ENCODE assay signal across 15 cellular contexts in the genomic region with DNA sequence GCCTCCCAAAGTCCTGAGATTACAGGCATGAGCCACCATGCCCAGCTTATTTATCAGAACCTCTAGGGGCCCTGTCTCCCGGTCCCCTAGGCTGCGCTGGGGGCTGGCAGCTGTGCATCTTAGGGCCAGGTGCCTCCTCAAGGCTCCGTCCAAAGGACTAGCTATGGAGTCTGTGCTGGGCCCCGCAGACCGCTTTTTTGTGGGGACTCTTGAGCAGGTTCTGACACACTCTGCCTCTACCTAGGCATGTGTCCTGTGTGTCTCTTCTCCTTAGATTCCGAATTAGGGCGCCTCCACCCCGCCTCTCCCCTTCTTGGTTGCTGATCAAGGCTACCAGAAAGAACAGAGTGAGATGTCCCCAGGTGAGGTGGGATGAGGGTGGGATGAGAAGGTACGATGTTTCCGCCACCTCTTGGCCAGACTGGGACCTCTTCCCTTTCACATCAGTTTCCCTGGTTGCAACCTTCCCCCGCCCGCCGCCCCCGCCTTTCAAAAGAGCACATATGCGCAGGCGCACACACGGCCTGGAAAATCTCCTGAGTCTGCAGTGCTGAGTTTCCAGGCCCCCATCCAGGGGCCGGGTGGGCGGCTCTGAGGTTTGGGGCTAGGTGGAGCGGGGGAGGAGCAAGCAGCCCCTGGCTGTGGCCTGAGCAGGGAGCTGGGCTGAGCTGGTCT. TPM values are rescaled to one million over a fixed set of nuclear protein-coding genes. Genes with fewer than 3 reads are reported as not detected.
DNase-seq lines count a peak whose midpoint lies in the region; ATAC-seq, FAIRE-seq and TF ChIP-seq lines count a peak whose summit lies in the region.
"Had no signal": no experiment of that assay in that cellular context is flagged by ENCODE, and none has a peak within 500 bp of the region (broad histone marks: within the 10 kb centered on the region; RNA-seq: fewer than 3 reads in every experiment).

No MANE protein-coding gene starts in this region.

- H3K27me3 ChIP-seq in GM23338 (ENCODE audit: insufficient read depth) (no peaks in the 10 kb centered on the region), K562 (ENCODE audit: control insufficient read depth in 2 of 2, insufficient read depth in 2 of 2, low read length in 2 of 2) (no peaks in the 10 kb centered on the region), small intestine (ENCODE audit: control insufficient read depth in 2 of 2, insufficient read depth in 2 of 2, low read length in 2 of 2) (no peaks in the 10 kb centered on the region)
- H3K27me3 ChIP-seq: BE2C had no signal

- H3K9ac ChIP-seq in K562 (ENCODE audit: insufficient read depth in 1 of 2, low read depth in 2 of 2, low read length in 2 of 2) = peak overlapping the region; percentile 89 to 92

- no peak overlapping the region for H3K4me3 Mint-ChIP-seq in GM23338

- H3K4me1 Mint-ChIP-seq in GM23338 = peaks cover 52% of the 10 kb centered on the region

- H3K9me3 ChIP-seq in K562 (replicated peaks; ENCODE audit: control insufficient read depth, insufficient read depth, low read depth, low read length) = no peaks in the 10 kb centered on the region
- no peaks in the 10 kb centered on the region for H3K9me3 ChIP-seq in small intestine (ENCODE audit: control insufficient read depth, low read depth)
- H3K9me3 ChIP-seq: BE2C, stomach had no signal

- no peaks in the 10 kb centered on the region for H3K9me2 ChIP-seq in GM23338 (ENCODE audit: insufficient read depth)

- no peak for TF ChIP-seq RAD21 in K562 (CRISPR knock-in tag; conservative IDR thresholded peaks at IDR 0.05 in 1 of 2, IDR thresholded peaks at IDR 0.05 in 1 of 2)

- no TSS peak for BruUV-seq in K562 (replicated peaks; lab: Mats Ljungman, UMichigan)

- H3K4me3 ChIP-seq in GM23338 (no peak overlapping the region), K562 (peak overlapping the region; percentile 45), small intestine (ENCODE audit: low read depth in 1 of 2, low read length in 2 of 2) (no peak overlapping the region)
- H3K4me3 ChIP-seq: lung, SK-N-MC, stomach had no signal

- ATAC-seq in GM23338 (peak; percentile 48), K562 (peak; percentile 12), GM21381 (IDR thresholded peaks at IDR 0.05; ENCODE audit: unreplicated experiment) (no peak), HG02840 (IDR thresholded peaks at IDR 0.05; ENCODE audit: low FRiP score, unreplicated experiment) (no peak)

- H3K27ac Mint-ChIP-seq in GM23338 = no peak overlapping the region

- H3K4me1 ChIP-seq in GM23338 (ENCODE audit: insufficient read depth) = peaks cover 11% of the 10 kb centered on the region
- H3K4me1 ChIP-seq in K562 (replicated peaks in 1 of 2; ENCODE audit: control insufficient read depth in 2 of 2, insufficient read depth in 2 of 2, low read length in 2 of 2) = peaks cover 63 to 85% of the 10 kb centered on the region in 2 experiments
- peaks cover 0 to 2% of the 10 kb centered on the region in 2 donors for H3K4me1 ChIP-seq in small intestine (ENCODE audit: control insufficient read depth in 2 of 2, insufficient read depth in 1 of 2, low read depth in 1 of 2, low read length in 1 of 2)

- no peak for TF ChIP-seq POLR2A in K562 (conservative IDR thresholded peaks at IDR 0.05)

- H3F3A ChIP-seq in GM23338 (replicated peaks; ENCODE audit: low read depth) = no peaks in the 10 kb centered on the region

- no peak overlapping the region for H3K4me2 ChIP-seq in GM23338
- H3K4me2 ChIP-seq in K562 (ENCODE audit: insufficient read depth, low read length) = peak overlapping the region; percentile 90

- H2AFZ ChIP-seq in GM23338 (peak overlapping the region; percentile 86), K562 (ENCODE audit: low read depth, low read length) (peak overlapping the region; percentile 20; the same call in 1 of the 2 replicates)

- DNase-seq in GM23338 (ENCODE audit: low spot score) (peak; percentile 43), K562 (ENCODE audit: extremely low read depth in 1 of 4, low spot score in 3 of 4) (peak; percentile 77 to 94 (median 81)), small intestine (no peak), glomerular visceral epithelial cell (ENCODE audit: extremely low spot score) (no peak)
- DNase-seq in activated CD4-positive, alpha-beta T cell treated with anti-CD3 and anti-CD28 coated beads, Interleukin-2, amount 50 U/mL, for 4 hours = peak; percentile 51 to 58
- DNase-seq in stimulated activated CD4-positive, alpha-beta T cell treated with anti-CD3 and anti-CD28 coated beads, Interleukin-4, amount 100 ng/mL, for 4 hours = peak; percentile 64 to 71
- DNase-seq: BE2C, stomach had no signal

- intact Hi-C loops in K562 (cut with micrococcal nuclease) = no loop called here

- in situ Hi-C loops in K562 (cut with MboI) = no loop called here

- H3K79me2 ChIP-seq in GM23338 (replicated peaks; ENCODE audit: insufficient read depth) = no peaks in the 10 kb centered on the region
- peaks cover 70% of the 10 kb centered on the region for H3K79me2 ChIP-seq in K562 (ENCODE audit: control insufficient read depth, insufficient read depth, low read length)

- H3K36me3 ChIP-seq in GM23338 (ENCODE audit: insufficient read depth) (no peaks in the 10 kb centered on the region), K562 (ENCODE audit: control insufficient read depth, insufficient read depth, low read length) (peaks cover 23% of the 10 kb centered on the region; the same call in 2 of the 3 replicates), small intestine (ENCODE audit: control insufficient read depth in 2 of 2, insufficient read depth in 2 of 2, low read length in 2 of 2) (no peaks in the 10 kb centered on the region)
- H3K36me3 ChIP-seq: BE2C, stomach had no signal

- H3K9me1 ChIP-seq in K562 (ENCODE audit: control insufficient read depth, insufficient read depth, low read length) = no peaks in the 10 kb centered on the region

- FAIRE-seq in K562 (lab: Jason Lieb, UNC) = no peak
- no peak for FAIRE-seq in small intestine (lab: Jason Lieb, UNC)

- POLR2A ChIA-PET in K562 (lab: Yijun Ruan, JAX) = interaction anchor here (0.6 to 1.8 kb wide), 10 partner anchors 9 to 135 kb away, joined by 3 to 8 read pairs (median 4); partner anchors contain the start of gene ARL8A

- H4K20me1 ChIP-seq in GM23338 (replicated peaks; ENCODE audit: insufficient read depth) (no peaks in the 10 kb centered on the region), K562 (replicated peaks; ENCODE audit: control insufficient read depth, insufficient read depth, low read length) (no peaks in the 10 kb centered on the region)

- H3K9me3 Mint-ChIP-seq in GM23338 = no peaks in the 10 kb centered on the region

- no peak overlapping the region for H3K27ac ChIP-seq in GM23338 (ENCODE audit: low read depth)
- peak overlapping the region; percentile 99 for H3K27ac ChIP-seq in K562 (ENCODE audit: extremely low read depth, low read depth, low read length)
- H3K27ac ChIP-seq in small intestine (ENCODE audit: low read depth in 1 of 2, low read length in 1 of 2) = no peak overlapping the region
- H3K27ac ChIP-seq: SK-N-MC had no signal

- WGBS in K562 (ENCODE audit: insufficient coverage, low coverage, missing lambda C conversion rate) = 6% methylated on average over 20 of the region's 20 CpGs
- 77 to 88% (median 80%) methylated on average over 18 to 20 of the region's 20 CpGs for WGBS in small intestine, 3 donors

- TF ChIP-seq CTCF in GM23338 (conservative IDR thresholded peaks at IDR 0.05; ENCODE audit: low read depth in 2 of 2) = no peak
- TF ChIP-seq CTCF in K562 (IDR thresholded peaks at IDR 0.05 in 2 of 3, conservative IDR thresholded peaks at IDR 0.05 in 1 of 3; ENCODE audit: insufficient read depth in 2 of 3, low read depth in 1 of 3, low read length in 3 of 3) = no peak

- peaks cover 19% of the 10 kb centered on the region for H3K27me3 Mint-ChIP-seq in GM23338 (ENCODE audit: insufficient read depth, low read depth, poor library complexity)

- TF ChIP-seq EP300 in K562 (IDR thresholded peaks at IDR 0.05; ENCODE audit: low read length) = no peak

- CTCF ChIA-PET in K562 (lab: Yijun Ruan, JAX; ENCODE audit: low intra/inter-chr PET ratio) = no interaction called here

- no peaks in the 10 kb centered on the region for H3K36me3 Mint-ChIP-seq in GM23338 (ENCODE audit: low read depth)

RNA-seq across cellular contexts. Expression of gene PTPN7, which starts 5.0 kb away (rescaled TPM):
- total RNA-seq in GM23338 (2014; rRNA removed; shearing (Covaris generic)) = 0.12 TPM in 1 of 2 replicates, not detected in the other
- 0.33 TPM in 1 of 2 replicates, not detected in the other for polyA plus RNA-seq in GM23338 (2016; fragmentation: Nextera tagmentation; extraction: Ambion mirVana)
- 135 and 260 TPM in 2 replicates for total RNA-seq in K562 (2011; cell fraction: chromatin; rRNA removed; ENCODE audit: low replicate concordance)
- total RNA-seq in K562 (2011; cell fraction: nucleolus; rRNA removed) = 174 and 175 TPM in 2 replicates
- 146 and 165 TPM in 2 replicates for total RNA-seq in K562 (2011; cell fraction: nucleoplasm; rRNA removed)
- 121 and 126 TPM in 2 replicates for total RNA-seq in K562 (2014; rRNA removed)
- total RNA-seq in K562 (2014; rRNA removed; fragmentation: Illumina TruSeq; extraction: Trizol) = 61.7 and 65.6 TPM in 2 replicates
- 116 and 120 TPM in 2 replicates for total RNA-seq in K562 (2015; rRNA removed; fragmentation: Illumina TruSeq; extraction: Trizol)
- total RNA-seq in K562 (2021) = 112 and 139 TPM in 2 replicates
- polyA plus RNA-seq in K562 (2011; rRNA removed) = 80.7 and 176 TPM in 2 replicates
- 155 and 163 TPM in 2 replicates for polyA plus RNA-seq in K562 (2011; cell fraction: cytosol; rRNA removed)
- 215 and 278 TPM in 2 replicates for polyA plus RNA-seq in K562 (2011; cell fraction: nucleus; rRNA removed)
- polyA plus RNA-seq in K562 (2012) = 146 and 171 TPM in 2 replicates
- polyA plus RNA-seq in K562 (2014; fragmentation: Illumina TruSeq; extraction: Trizol) = 144 and 189 TPM in 2 replicates
- polyA plus RNA-seq in K562 (2014; fragmentation: Nextera tagmentation; extraction: Ambion mirVana) = 10 to 100 TPM; 18.7 to 19.8 TPM
- 123 and 128 TPM in 2 replicates for polyA plus RNA-seq in K562 (2014; rRNA removed)
- 58.0 and 78.3 TPM in 2 replicates for polyA minus RNA-seq in K562 (2011; rRNA and poly(A)+ RNA removed)
- 54.1 and 65.3 TPM in 2 replicates for polyA minus RNA-seq in K562 (2011; cell fraction: cytosol; rRNA and poly(A)+ RNA removed)
- polyA minus RNA-seq in K562 (2011; cell fraction: nucleus; rRNA and poly(A)+ RNA removed) = 38.1 and 80.1 TPM in 2 replicates
- 1 to 10 TPM; 1.9 to 8.9 (median 2.5) TPM for polyA plus RNA-seq in small intestine
- total RNA-seq: renal cortical epithelial cell had no signal

RNA-seq across cellular contexts. Expression of gene ARL8A, which starts 20.9 kb away (rescaled TPM):
- total RNA-seq in GM23338 (2014; rRNA removed; shearing (Covaris generic)) = 29.7 and 30.3 TPM in 2 replicates
- polyA plus RNA-seq in GM23338 (2016; fragmentation: Nextera tagmentation; extraction: Ambion mirVana) (28.5 and 32.7 TPM in 2 replicates), K562 (2011; rRNA removed) (27.3 and 58.1 TPM in 2 replicates), K562 (2014; fragmentation: Illumina TruSeq; extraction: Trizol) (11.4 and 15.9 TPM in 2 replicates), K562 (2014; fragmentation: Nextera tagmentation; extraction: Ambion mirVana) (under 1 TPM; 0.17 to 0.32 TPM), K562 (2014; rRNA removed) (15.3 and 15.6 TPM in 2 replicates), small intestine (10 to 100 TPM; 17.4 to 23.0 (median 22.2) TPM)
- total RNA-seq in K562 (2011; cell fraction: chromatin; rRNA removed; ENCODE audit: low replicate concordance) = 15.5 and 36.2 TPM in 2 replicates
- total RNA-seq in K562 (2011; cell fraction: nucleolus; rRNA removed) = 13.9 and 24.0 TPM in 2 replicates
- total RNA-seq in K562 (2011; cell fraction: nucleoplasm; rRNA removed) = 13.5 and 19.8 TPM in 2 replicates
- total RNA-seq in K562 (2014; rRNA removed) (13.1 and 21.8 TPM in 2 replicates), K562 (2014; rRNA removed; fragmentation: Illumina TruSeq; extraction: Trizol) (7.9 and 9.2 TPM in 2 replicates), K562 (2015; rRNA removed; fragmentation: Illumina TruSeq; extraction: Trizol) (11.1 and 11.8 TPM in 2 replicates), K562 (2021) (19.1 and 22.7 TPM in 2 replicates)
- 17.5 and 24.2 TPM in 2 replicates for polyA plus RNA-seq in K562 (2011; cell fraction: cytosol; rRNA removed)
- polyA plus RNA-seq in K562 (2011; cell fraction: nucleus; rRNA removed) = 31.3 and 39.1 TPM in 2 replicates
- polyA plus RNA-seq in K562 (2012) = 21.7 and 25.7 TPM in 2 replicates
- 12.5 and 17.4 TPM in 2 replicates for polyA minus RNA-seq in K562 (2011; rRNA and poly(A)+ RNA removed)
- 11.4 and 13.7 TPM in 2 replicates for polyA minus RNA-seq in K562 (2011; cell fraction: cytosol; rRNA and poly(A)+ RNA removed)
- polyA minus RNA-seq in K562 (2011; cell fraction: nucleus; rRNA and poly(A)+ RNA removed) = 3.4 and 10.0 TPM in 2 replicates

RNA-seq across cellular contexts. Expression of gene LGR6, which starts 28.2 kb away (rescaled TPM):
- 0.58 and 0.66 TPM in 2 replicates for total RNA-seq in GM23338 (2014; rRNA removed; shearing (Covaris generic))
- 0.89 and 0.96 TPM in 2 replicates for polyA plus RNA-seq in GM23338 (2016; fragmentation: Nextera tagmentation; extraction: Ambion mirVana)
- 0.72 and 0.77 TPM in 2 replicates for total RNA-seq in K562 (2011; cell fraction: chromatin; rRNA removed; ENCODE audit: low replicate concordance)
- total RNA-seq in K562 (2011; cell fraction: nucleolus; rRNA removed) = 0.17 and 0.79 TPM in 2 replicates
- 0.66 and 0.76 TPM in 2 replicates for total RNA-seq in K562 (2011; cell fraction: nucleoplasm; rRNA removed)
- total RNA-seq in K562 (2014; rRNA removed) = 0.12 and 0.45 TPM in 2 replicates
- total RNA-seq in K562 (2014; rRNA removed; fragmentation: Illumina TruSeq; extraction: Trizol) = 0.11 and 0.13 TPM in 2 replicates
- total RNA-seq in K562 (2015; rRNA removed; fragmentation: Illumina TruSeq; extraction: Trizol) = 0.26 and 0.29 TPM in 2 replicates
- 0.20 and 0.31 TPM in 2 replicates for total RNA-seq in K562 (2021)
- 0.14 and 0.47 TPM in 2 replicates for polyA plus RNA-seq in K562 (2011; rRNA removed)
- polyA plus RNA-seq in K562 (2011; cell fraction: cytosol; rRNA removed) = 0.22 and 0.24 TPM in 2 replicates
- polyA plus RNA-seq in K562 (2011; cell fraction: nucleus; rRNA removed) = 1.2 and 1.8 TPM in 2 replicates
- 0.26 and 0.96 TPM in 2 replicates for polyA plus RNA-seq in K562 (2012)
- polyA plus RNA-seq in K562 (2014; fragmentation: Illumina TruSeq; extraction: Trizol) = 0.21 and 0.54 TPM in 2 replicates
- polyA plus RNA-seq in K562 (2014; fragmentation: Nextera tagmentation; extraction: Ambion mirVana) = under 1 TPM in 1 of 2 experiments, not detected in 1; 0.01 TPM
- 0.12 and 0.42 TPM in 2 replicates for polyA plus RNA-seq in K562 (2014; rRNA removed)
- not detected in 2 replicates for polyA minus RNA-seq in K562 (2011; rRNA and poly(A)+ RNA removed)
- polyA minus RNA-seq in K562 (2011; cell fraction: cytosol; rRNA and poly(A)+ RNA removed) = not detected in 2 replicates
- polyA minus RNA-seq in K562 (2011; cell fraction: nucleus; rRNA and poly(A)+ RNA removed) = 0.40 and 0.89 TPM in 2 replicates
- polyA plus RNA-seq in small intestine = 1 to 10 TPM in 1 of 3 donors, under 1 TPM in 1, not detected in 1; 0.27 to 1.0 TPM
- total RNA-seq: dermis microvascular lymphatic vessel endothelial cell, glomerular endothelial cell had no signal

RNA-seq across cellular contexts. Expression of gene GPR37L1, which starts 42.7 kb away (rescaled TPM):
- total RNA-seq in GM23338 (2014; rRNA removed; shearing (Covaris generic)) = 0.21 TPM in 1 of 2 replicates, not detected in the other
- 0.08 and 0.19 TPM in 2 replicates for polyA plus RNA-seq in GM23338 (2016; fragmentation: Nextera tagmentation; extraction: Ambion mirVana)
- not detected in 2 replicates for total RNA-seq in K562 (2011; cell fraction: chromatin; rRNA removed; ENCODE audit: low replicate concordance)
- total RNA-seq in K562 (2011; cell fraction: nucleolus; rRNA removed) = under 0.01 TPM in 2 replicates
- not detected in 2 replicates for total RNA-seq in K562 (2011; cell fraction: nucleoplasm; rRNA removed)
- not detected in 2 replicates for total RNA-seq in K562 (2014; rRNA removed)
- not detected in 2 replicates for total RNA-seq in K562 (2014; rRNA removed; fragmentation: Illumina TruSeq; extraction: Trizol)
- total RNA-seq in K562 (2015; rRNA removed; fragmentation: Illumina TruSeq; extraction: Trizol) = not detected in 2 replicates
- total RNA-seq in K562 (2021) = not detected in 2 replicates
- polyA plus RNA-seq in K562 (2011; rRNA removed) = 0.01 TPM in 1 of 2 replicates, not detected in the other
- 0.01 TPM in 1 of 2 replicates, not detected in the other for polyA plus RNA-seq in K562 (2011; cell fraction: cytosol; rRNA removed)
- 0.01 TPM in 1 of 2 replicates, not detected in the other for polyA plus RNA-seq in K562 (2011; cell fraction: nucleus; rRNA removed)
- polyA plus RNA-seq in K562 (2012) = 0.07 TPM in 2 replicates
- polyA plus RNA-seq in K562 (2014; fragmentation: Illumina TruSeq; extraction: Trizol) = not detected in 2 replicates
- polyA plus RNA-seq in K562 (2014; fragmentation: Nextera tagmentation; extraction: Ambion mirVana) = not detected
- not detected in 2 replicates for polyA plus RNA-seq in K562 (2014; rRNA removed)
- not detected in 2 replicates for polyA minus RNA-seq in K562 (2011; rRNA and poly(A)+ RNA removed)
- not detected in 2 replicates for polyA minus RNA-seq in K562 (2011; cell fraction: cytosol; rRNA and poly(A)+ RNA removed)
- polyA minus RNA-seq in K562 (2011; cell fraction: nucleus; rRNA and poly(A)+ RNA removed) = not detected in 2 replicates
- under 1 TPM in 2 of 3 donors, not detected in 1; 0.22 to 0.37 TPM for polyA plus RNA-seq in small intestine
- total RNA-seq: dermis microvascular lymphatic vessel endothelial cell had no signal

Comparison
In these comparisons a context has a peak if more than half of its experiments do, and no peak if none do; other contexts are left out.
1. ATAC-seq: peak in GM23338 (single experiment) and K562 (single experiment); none in GM21381 (single experiment) and HG02840 (single experiment).
2. DNase-seq: peak in GM23338 (single experiment), activated CD4-positive, alpha-beta T cell treated with anti-CD3 and anti-CD28 coated beads, Interleukin-2, amount 50 U/mL, for 4 hours (2 of 2), K562 (4 of 4) and stimulated activated CD4-positive, alpha-beta T cell treated with anti-CD3 and anti-CD28 coated beads, Interleukin-4, amount 100 ng/mL, for 4 hours (2 of 2); none in small intestine (single experiment) and glomerular visceral epithelial cell (single experiment).